ENCODE assay signal across 17 cellular contexts in the genomic region with DNA sequence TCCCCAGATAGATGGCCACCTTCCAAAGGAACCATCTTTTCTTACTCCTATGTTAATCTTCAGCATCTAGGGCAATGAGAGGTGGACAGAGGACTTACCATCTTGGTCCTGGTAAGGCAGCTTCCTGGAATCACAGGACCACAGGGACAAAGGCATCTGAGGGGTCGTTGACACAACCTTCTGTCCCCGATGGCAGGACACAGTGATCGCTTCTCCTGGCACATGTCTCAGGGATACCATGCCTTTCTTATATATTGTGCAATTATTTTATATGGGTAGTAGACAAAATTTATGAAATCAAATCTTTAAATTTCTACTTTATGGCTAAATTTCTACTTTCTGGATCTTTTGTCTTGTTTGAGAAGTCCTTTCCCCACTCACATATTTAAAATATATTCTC. TPM values are rescaled to one million over a fixed set of nuclear protein-coding genes. Genes with fewer than 3 reads are reported as not detected.
DNase-seq lines count a peak whose midpoint lies in the region; ATAC-seq and TF ChIP-seq lines count a peak whose summit lies in the region.
"Had no signal": no experiment of that assay in that cellular context is flagged by ENCODE, and none has a peak within 500 bp of the region (broad histone marks: within the 10 kb centered on the region; RNA-seq: fewer than 3 reads in every experiment).

No MANE protein-coding gene starts in this region.

- POLR2A ChIA-PET in PC-3 (lab: Charles Lee; ENCODE audit: unreplicated experiment) = no interaction called here

- no peaks in the 10 kb centered on the region for H3K9me2 ChIP-seq in PC-3 (replicated peaks; ENCODE audit: low read length)

- H3K4me3 Mint-ChIP-seq in osteocyte (ENCODE audit: unreplicated experiment) = no peak overlapping the region
- H3K4me3 Mint-ChIP-seq: CD8-positive, alpha-beta T cell; GM23338; IgD-negative memory B cell had no signal

- peak overlapping the region in 4 of 10 experiments; percentile 4 to 39 (median 9); a peak in 3 of 20 replicates for H3K4me3 ChIP-seq in BLaER1 treated with 17β-estradiol and CSF1 and Interleukin-3, amounts not matched to agents 10 nM and 100 nM
- H3K4me3 ChIP-seq in HL-60 (replicated peaks; ENCODE audit: insufficient read depth, low read length) = no peak overlapping the region
- H3K4me3 ChIP-seq in PC-3 (ENCODE audit: low read length) = no peak overlapping the region
- H3K4me3 ChIP-seq: A549, GM23338 had no signal

- H3K36me3 ChIP-seq in BLaER1 treated with 17β-estradiol and CSF1 and Interleukin-3, amounts not matched to agents 10 nM and 100 nM = peaks cover 0 to 18% (median 7%) of the 10 kb centered on the region in 11 experiments; a peak in 14 of 22 replicates
- no peaks in the 10 kb centered on the region for H3K36me3 ChIP-seq in PC-3 (ENCODE audit: low read depth, low read length)

- H3K4me1 ChIP-seq in BLaER1 treated with 17β-estradiol and CSF1 and Interleukin-3, amounts not matched to agents 10 nM and 100 nM = peaks cover 44 to 56% (median 52%) of the 10 kb centered on the region in 10 experiments
- peaks cover 72% of the 10 kb centered on the region for H3K4me1 ChIP-seq in PC-3 (ENCODE audit: insufficient read depth, low read length)

- CTCF ChIA-PET in PC-3 (lab: Charles Lee) = no interaction called here

- H3K9me3 Mint-ChIP-seq in osteocyte (ENCODE audit: unreplicated experiment) = peaks cover 3% of the 10 kb centered on the region

- peak overlapping the region in 7 of 11 experiments; percentile 68 to 80 (median 71); a peak in 12 of 22 replicates for H3K9ac ChIP-seq in BLaER1 treated with 17β-estradiol and CSF1 and Interleukin-3, amounts not matched to agents 10 nM and 100 nM
- no peak overlapping the region for H3K9ac ChIP-seq in PC-3 (ENCODE audit: low read length)

- H3K36me3 Mint-ChIP-seq in osteocyte (ENCODE audit: unreplicated experiment) = no peaks in the 10 kb centered on the region

- no peaks in the 10 kb centered on the region for H3K27me3 Mint-ChIP-seq in osteocyte (ENCODE audit: unreplicated experiment)

- peaks cover 25% of the 10 kb centered on the region for H3K4me1 Mint-ChIP-seq in osteocyte (ENCODE audit: unreplicated experiment)
- H3K4me1 Mint-ChIP-seq: GM23338, IgD-negative memory B cell had no signal

- no peaks in the 10 kb centered on the region for H4K20me1 ChIP-seq in BLaER1 treated with 17β-estradiol and CSF1 and Interleukin-3, amounts not matched to agents 10 nM and 100 nM
- no peaks in the 10 kb centered on the region for H4K20me1 ChIP-seq in PC-3 (ENCODE audit: low read length)

- no peak for DNase-seq in HL-60 (ENCODE audit: low read depth in 1 of 2, low spot score in 1 of 2)
- DNase-seq in PC-3 = no peak
- no peak for DNase-seq in osteocyte (ENCODE audit: extremely low spot score, unreplicated experiment)
- no peak for DNase-seq in 8988T
- DNase-seq in SW 1271 (lab: John Stamatoyannopoulos, UW) = no peak
- DNase-seq: Calu3; CD8-positive, alpha-beta T cell; DMS79 treated with DMSO at 0.1 percent for 48 hours; EL; HCEC 1CT; KBM-7 had no signal

- H3K27ac ChIP-seq in BLaER1 treated with 17β-estradiol and CSF1 and Interleukin-3, amounts not matched to agents 10 nM and 100 nM = peak overlapping the region in 9 of 11 experiments; percentile 69 to 96 (median 87); a peak in 17 of 22 replicates
- H3K27ac ChIP-seq in HL-60 (replicated peaks) = peak overlapping the region; percentile 77
- H3K27ac ChIP-seq in PC-3 (ENCODE audit: low read length) = peak overlapping the region; percentile 99
- H3K27ac ChIP-seq: A549 had no signal

- peak overlapping the region; percentile 31 for H3K27ac Mint-ChIP-seq in osteocyte (ENCODE audit: unreplicated experiment)
- H3K27ac Mint-ChIP-seq: CD8-positive, alpha-beta T cell; GM23338; IgD-negative memory B cell had no signal

- H3K27me3 ChIP-seq in BLaER1 treated with 17β-estradiol and CSF1 and Interleukin-3, amounts not matched to agents 10 nM and 100 nM = no peaks in the 10 kb centered on the region
- H3K27me3 ChIP-seq in HL-60 (ENCODE audit: insufficient read depth, poor library complexity, severe bottlenecking) = no peaks in the 10 kb centered on the region
- no peaks in the 10 kb centered on the region for H3K27me3 ChIP-seq in PC-3 (ENCODE audit: low read length)

- peaks cover 34% of the 10 kb centered on the region for H3F3A ChIP-seq in PC-3 (ENCODE audit: low read length, unreplicated experiment)

- TF ChIP-seq CTCF in HL-60 (IDR thresholded peaks at IDR 0.05; ENCODE audit: insufficient read depth, low read length) (no peak), PC-3 (conservative IDR thresholded peaks at IDR 0.05; ENCODE audit: low read depth, low read length) (no peak), osteocyte (IDR thresholded peaks at IDR 0.05) (no peak)

- peaks cover 22 to 46% (median 39%) of the 10 kb centered on the region in 11 experiments for H3K9me3 ChIP-seq in BLaER1 treated with 17β-estradiol and CSF1 and Interleukin-3, amounts not matched to agents 10 nM and 100 nM (replicated peaks in 1 of 11)
- H3K9me3 ChIP-seq in PC-3 (ENCODE audit: low read length) = 0 out of 2 replicates have a peak, but pooled peaks cover under 1% of the 10 kb centered on the region
- H3K9me3 ChIP-seq: A549 had no signal

- intact Hi-C loops in PC-3 (cut with micrococcal nuclease) = no loop called here

- no peak for ATAC-seq in PC-3
- ATAC-seq in HG03457 (IDR thresholded peaks at IDR 0.05; ENCODE audit: unreplicated experiment) = no peak
- ATAC-seq: A549; CD8-positive, alpha-beta T cell; GM23338 had no signal

- peaks cover 5% of the 10 kb centered on the region; the same call in 1 of the 2 replicates for H3K79me2 ChIP-seq in PC-3 (ENCODE audit: low read length)

- H2AFZ ChIP-seq in PC-3 (ENCODE audit: low read length) = no peak overlapping the region
- H2AFZ ChIP-seq: GM23338 had no signal

- BruUV-seq in PC-3 (replicated peaks; lab: Mats Ljungman, UMichigan) = no TSS peak

- peak overlapping the region; percentile 54 to 76 (median 65); a peak in 20 of 22 replicates for H3K4me2 ChIP-seq in BLaER1 treated with 17β-estradiol and CSF1 and Interleukin-3, amounts not matched to agents 10 nM and 100 nM
- H3K4me2 ChIP-seq in PC-3 (ENCODE audit: low read length) = no peak overlapping the region
- H3K4me2 ChIP-seq: A549, GM23338 had no signal

RNA-seq across cellular contexts. Expression of gene SERPINB1, which starts 20.1 kb away (rescaled TPM):
- total RNA-seq in PC-3 (2014; rRNA removed) = 78.7 and 133 TPM in 2 replicates
- total RNA-seq in osteocyte = 13.7 and 14.8 TPM in 2 replicates
- total RNA-seq: G401 had no signal

RNA-seq across cellular contexts. Expression of gene WRNIP1, which starts 56.4 kb away (rescaled TPM):
- 92.2 and 114 TPM in 2 replicates for total RNA-seq in PC-3 (2014; rRNA removed)
- total RNA-seq in osteocyte = 35.9 and 40.6 TPM in 2 replicates
